Comparison of ENCODE assay signal across 10 cellular contexts in genomic region chr4:21949073-21949457, GRCh38. TPM values are rescaled to one million over a fixed set of nuclear protein-coding genes. Genes with fewer than 3 reads are reported as not detected.
DNase-seq lines count a peak whose midpoint lies in the region; ATAC-seq and TF ChIP-seq lines count a peak whose summit lies in the region.
"Had no signal": no experiment of that assay in that cellular context is flagged by ENCODE, and none has a peak within 500 bp of the region (broad histone marks: within the 10 kb centered on the region; RNA-seq: fewer than 3 reads in every experiment).

No MANE protein-coding gene starts in this region.

- TF ChIP-seq CTCF in WTC11 (IDR thresholded peaks at IDR 0.05) (no peak), hepatocyte (IDR thresholded peaks at IDR 0.05; ENCODE audit: poor library complexity) (no peak)

- H3K9me2 ChIP-seq in GM23248 (ENCODE audit: insufficient read depth) (no peaks in the 10 kb centered on the region), hepatocyte (replicated peaks; ENCODE audit: insufficient read depth) (no peaks in the 10 kb centered on the region)

- no peaks in the 10 kb centered on the region for H3K36me3 Mint-ChIP-seq in WTC11
- H3K36me3 Mint-ChIP-seq in naive thymus-derived CD8-positive, alpha-beta T cell: peaks cover 0 to under 1% (median 0%) of the 10 kb centered on the region in 3 donors

- no peak overlapping the region for H3K27ac Mint-ChIP-seq in WTC11
- H3K27ac Mint-ChIP-seq in naive thymus-derived CD8-positive, alpha-beta T cell: no peak overlapping the region

- H3K4me3 ChIP-seq in GM23248 (peak overlapping the region; percentile 73), hepatocyte (no peak overlapping the region), rectal smooth muscle tissue (ENCODE audit: low read length) (peak overlapping the region; percentile 60)

- no peaks in the 10 kb centered on the region for H4K20me1 ChIP-seq in GM23248 (ENCODE audit: insufficient read depth)
- no peaks in the 10 kb centered on the region for H4K20me1 ChIP-seq in hepatocyte (ENCODE audit: insufficient read depth, poor library complexity, severe bottlenecking)

- H3K27ac ChIP-seq in GM23248: no peak overlapping the region
- no peak overlapping the region for H3K27ac ChIP-seq in hepatocyte
- H3K27ac ChIP-seq in rectal smooth muscle tissue (ENCODE audit: low read depth, low read length): no peak overlapping the region
- H3K27ac ChIP-seq: KMS-11 had no signal

- DNase-seq in GM23248: peak; percentile 33
- no peak for DNase-seq in WTC11 (ENCODE audit: low spot score)
- peak; percentile 23 for DNase-seq in hepatocyte (ENCODE audit: low spot score)
- no peak for DNase-seq in naive thymus-derived CD8-positive, alpha-beta T cell
- DNase-seq in DMS153 (lab: John Stamatoyannopoulos, UW): no peak
- DNase-seq: SHP77 treated with DMSO at 0.1 percent for 48 hours had no signal

- in situ Hi-C loops in GM23248 (cut with MboI): no loop called here

- H3K9ac ChIP-seq in GM23248 (no peak overlapping the region), rectal smooth muscle tissue (ENCODE audit: low read length) (no peak overlapping the region)
- H3K9ac ChIP-seq: KMS-11 had no signal

- H3K9me3 Mint-ChIP-seq in WTC11: no peaks in the 10 kb centered on the region
- peaks cover 0 to 6% (median 0%) of the 10 kb centered on the region in 9 donors for H3K9me3 Mint-ChIP-seq in naive thymus-derived CD8-positive, alpha-beta T cell

- H3K36me3 ChIP-seq in GM23248 (ENCODE audit: low read depth): no peaks in the 10 kb centered on the region
- no peaks in the 10 kb centered on the region for H3K36me3 ChIP-seq in hepatocyte (replicated peaks; ENCODE audit: insufficient read depth, low read depth)
- no peaks in the 10 kb centered on the region for H3K36me3 ChIP-seq in rectal smooth muscle tissue (ENCODE audit: control insufficient read depth, insufficient read depth, low read length)

- H3K4me1 ChIP-seq in GM23248 (ENCODE audit: insufficient read depth) (no peaks in the 10 kb centered on the region), hepatocyte (ENCODE audit: insufficient read depth) (no peaks in the 10 kb centered on the region), rectal smooth muscle tissue (ENCODE audit: control insufficient read depth, insufficient read depth, low read length) (no peaks in the 10 kb centered on the region)

- peak overlapping the region; percentile 65 for H3K4me3 Mint-ChIP-seq in WTC11
- H3K4me3 Mint-ChIP-seq in naive thymus-derived CD8-positive, alpha-beta T cell: peak overlapping the region in 4 of 10 donors; percentile 8 to 45 (median 18)

- no peaks in the 10 kb centered on the region for H3F3A ChIP-seq in GM23248 (ENCODE audit: insufficient read depth)

- H2AFZ ChIP-seq in GM23248 (peak overlapping the region; percentile 74), hepatocyte (no peak overlapping the region)

- H3K9me3 ChIP-seq in GM23248 (ENCODE audit: low read depth): no peaks in the 10 kb centered on the region
- H3K9me3 ChIP-seq in hepatocyte (ENCODE audit: low read depth): no peaks in the 10 kb centered on the region

- H3K27me3 Mint-ChIP-seq in WTC11 (ENCODE audit: low read depth): peaks cover 44% of the 10 kb centered on the region
- H3K27me3 Mint-ChIP-seq in naive thymus-derived CD8-positive, alpha-beta T cell: peaks cover 24 to 43% (median 30%) of the 10 kb centered on the region in 5 donors

- 8 to 12% methylated on average over 22 to 26 of the region's 26 CpGs for WGBS in GM23248 (ENCODE audit: low coverage in 1 of 2, low lambda C conversion rate in 2 of 2, missing lambda C conversion rate in 2 of 2), 2 experiments
- WGBS in hepatocyte (ENCODE audit: low lambda C conversion rate, missing lambda C conversion rate): 10% methylated on average over 19 of the region's 26 CpGs

- 0 out of 2 replicates have a peak, but pooled peaks cover 4% of the 10 kb centered on the region for H3K27me3 ChIP-seq in GM23248 (replicated peaks; ENCODE audit: insufficient read depth)
- H3K27me3 ChIP-seq in hepatocyte: peaks cover 53% of the 10 kb centered on the region
- peaks cover 3% of the 10 kb centered on the region for H3K27me3 ChIP-seq in rectal smooth muscle tissue (ENCODE audit: control insufficient read depth, insufficient read depth, low read length)

- POLR2A ChIA-PET in WTC11 (lab: Charles Lee): interaction anchor here (0.5 to 0.6 kb wide), 2 partner anchors 45 to 724 kb away, joined by 3 to 4 read pairs; no protein-coding TSS in a partner anchor
- POLR2A ChIA-PET in naive thymus-derived CD8-positive, alpha-beta T cell (lab: Charles Lee): interaction anchor here (0.6 kb wide), 1 partner anchor 985 kb away, joined by 3 read pairs; no protein-coding TSS in a partner anchor

- peaks cover 12% of the 10 kb centered on the region for H3K4me1 Mint-ChIP-seq in WTC11
- H3K4me1 Mint-ChIP-seq in naive thymus-derived CD8-positive, alpha-beta T cell: peaks cover 0 to 6% (median 4%) of the 10 kb centered on the region in 4 donors

- H3K4me2 ChIP-seq in GM23248 (ENCODE audit: unreplicated experiment): peak overlapping the region; percentile 60
- H3K4me2 ChIP-seq in hepatocyte: peak overlapping the region; percentile 96
- H3K4me2 ChIP-seq: KMS-11 had no signal

- ATAC-seq in WTC11 (peak; percentile 50), HG02759 (IDR thresholded peaks at IDR 0.05; ENCODE audit: unreplicated experiment) (no peak), HG03196 (IDR thresholded peaks at IDR 0.05; ENCODE audit: unreplicated experiment) (no peak)
- no peak for ATAC-seq in naive thymus-derived CD8-positive, alpha-beta T cell

- H3K79me2 ChIP-seq in GM23248 (ENCODE audit: insufficient read depth): no peaks in the 10 kb centered on the region
- no peaks in the 10 kb centered on the region for H3K79me2 ChIP-seq in hepatocyte

- CTCF ChIA-PET in WTC11 (lab: Charles Lee): interaction anchor here (0.7 to 2.2 kb wide), 14 partner anchors 12 to 440 kb away, joined by 3 to 12 read pairs (median 4); no protein-coding TSS in a partner anchor

TF ChIP-seq in WTC11, 78 proteins besides CTCF, POLR2A, EP300 and RAD21 (continues in another document):
- TF ChIP-seq HMGXB4 (CRISPR knock-in tag; IDR thresholded peaks at IDR 0.05) (no peak), RELA (CRISPR knock-in tag; IDR thresholded peaks at IDR 0.05; ENCODE audit: borderline replicate concordance) (no peak), ZNF425 (CRISPR knock-in tag; conservative IDR thresholded peaks at IDR 0.05) (no peak), ZNF396 (CRISPR knock-in tag; IDR thresholded peaks at IDR 0.05; ENCODE audit: borderline replicate concordance) (no peak), RORB (CRISPR knock-in tag; IDR thresholded peaks at IDR 0.05) (no peak), IRF1 (CRISPR knock-in tag; IDR thresholded peaks at IDR 0.05) (no peak), JUN (CRISPR knock-in tag; IDR thresholded peaks at IDR 0.05) (no peak), TP53 (CRISPR knock-in tag; IDR thresholded peaks at IDR 0.05) (no peak), ETV6 (CRISPR knock-in tag; IDR thresholded peaks at IDR 0.05) (no peak)

RNA-seq across cellular contexts. Expression of gene KCNIP4, which starts 0.5 kb away (rescaled TPM):
- total RNA-seq in GM23248 (2014; rRNA removed; shearing (Covaris generic)): not detected in 2 replicates
- polyA plus RNA-seq in GM23248 (2016; fragmentation: Nextera tagmentation; extraction: Ambion mirVana): 0.65 TPM in 2 replicates
- total RNA-seq in WTC11 (2021): not detected in 3 replicates
- total RNA-seq in hepatocyte: 0.28 and 1.00 TPM in 2 replicates
- polyA plus RNA-seq in hepatocyte: 0.46 and 0.69 TPM in 2 replicates
- total RNA-seq in naive thymus-derived CD8-positive, alpha-beta T cell: not detected
- polyA plus RNA-seq in naive thymus-derived CD8-positive, alpha-beta T cell: under 1 TPM in 2 of 3 donors, not detected in 1; 0.19 to 0.36 TPM

Comparison
In these comparisons a context has a peak if more than half of its experiments do, and no peak if none do; other contexts are left out.
1. DNase-seq: peak in GM23248 (single experiment) and hepatocyte (single experiment); none in WTC11 (single experiment), naive thymus-derived CD8-positive, alpha-beta T cell (0 of 10) and DMS153 (single experiment).